ENCODE assay signal across 2 cellular contexts in genomic region chr19:55174425-55175116, GRCh38.
TF ChIP-seq lines count a peak whose summit lies in the region.

No MANE protein-coding gene starts in this region.

TF ChIP-seq in IMR-90, 13 proteins besides CTCF, POLR2A, EP300 and RAD21:
- TF ChIP-seq CHD1 (IDR thresholded peaks at IDR 0.05; ENCODE audit: low read depth, low read length) = no peak

TF ChIP-seq in H1, 55 proteins besides CTCF, POLR2A, EP300 and RAD21:
- TF ChIP-seq GABPA (IDR thresholded peaks at IDR 0.05; ENCODE audit: borderline replicate concordance, insufficient read depth, low read length) = no peak
- TF ChIP-seq BRCA1 (IDR thresholded peaks at IDR 0.05; ENCODE audit: low read depth, low read length) = no peak
- TF ChIP-seq ATF2 (IDR thresholded peaks at IDR 0.05; ENCODE audit: low read length) = no peak
- TF ChIP-seq SRF (IDR thresholded peaks at IDR 0.05; ENCODE audit: low read depth, low read length) = no peak
- TF ChIP-seq CHD2 (IDR thresholded peaks at IDR 0.05; ENCODE audit: low read length) = no peak
- no peak for TF ChIP-seq HDAC2 (IDR thresholded peaks at IDR 0.05; ENCODE audit: borderline replicate concordance in 1 of 2, low read depth in 2 of 2, low read length in 2 of 2)
- TF ChIP-seq SIRT6 (IDR thresholded peaks at IDR 0.05; ENCODE audit: low read length) = no peak
- TF ChIP-seq SAP30 (IDR thresholded peaks at IDR 0.05; ENCODE audit: insufficient read depth, insufficient replicate concordance, low read length) = no peak
- no peak for TF ChIP-seq EGR1 (IDR thresholded peaks at IDR 0.05; ENCODE audit: borderline replicate concordance, low read depth, low read length)
- no peak for TF ChIP-seq TEAD4 (IDR thresholded peaks at IDR 0.05; ENCODE audit: low read depth, low read length)
- no peak for TF ChIP-seq KDM4A (IDR thresholded peaks at IDR 0.05; ENCODE audit: low read depth, low read length, severe bottlenecking)
- TF ChIP-seq POU5F1 (IDR thresholded peaks at IDR 0.05; ENCODE audit: low read depth, low read length) = no peak
- 0 out of 2 replicates have a peak, but pooled peaks have one; percentile 16 for TF ChIP-seq SP1 (IDR thresholded peaks at IDR 0.05; ENCODE audit: low read depth, low read length)
- no peak for TF ChIP-seq POLR2AphosphoS5 (IDR thresholded peaks at IDR 0.05; ENCODE audit: low read depth, low read length)
- no peak for TF ChIP-seq PHF8 (conservative IDR thresholded peaks at IDR 0.05; ENCODE audit: low read depth, low read length)
- TF ChIP-seq, protein P1, sequence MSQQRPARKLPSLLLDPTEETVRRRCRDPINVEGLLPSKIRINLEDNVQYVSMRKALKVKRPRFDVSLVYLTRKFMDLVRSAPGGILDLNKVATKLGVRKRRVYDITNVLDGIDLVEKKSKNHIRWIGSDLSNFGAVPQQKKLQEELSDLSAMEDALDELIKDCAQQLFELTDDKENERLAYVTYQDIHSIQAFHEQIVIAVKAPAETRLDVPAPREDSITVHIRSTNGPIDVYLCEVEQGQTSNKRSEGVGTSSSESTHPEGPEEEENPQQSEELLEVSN (IDR thresholded peaks at IDR 0.05) = peak; percentile 90
- TF ChIP-seq RXRA (IDR thresholded peaks at IDR 0.05; ENCODE audit: insufficient read depth, low read depth, low read length) = no peak
- TF ChIP-seq JUN (IDR thresholded peaks at IDR 0.05; ENCODE audit: low read depth, low read length) = no peak
- no peak for TF ChIP-seq BACH1 (IDR thresholded peaks at IDR 0.05; ENCODE audit: low read length)
- no peak for TF ChIP-seq SUZ12 (IDR thresholded peaks at IDR 0.05; ENCODE audit: low read length)
- TF ChIP-seq ASH2L (IDR thresholded peaks at IDR 0.05; ENCODE audit: low read length) = no peak
- no peak for TF ChIP-seq GTF2F1 (IDR thresholded peaks at IDR 0.05; ENCODE audit: borderline replicate concordance, low read depth, low read length)
- TF ChIP-seq CEBPB (IDR thresholded peaks at IDR 0.05; ENCODE audit: low read depth, low read length) = no peak
- peak; percentile 54; the same call in 1 of the 2 replicates for TF ChIP-seq MAX (IDR thresholded peaks at IDR 0.05)
- TF ChIP-seq RFX5 (IDR thresholded peaks at IDR 0.05; ENCODE audit: borderline replicate concordance, low read depth, low read length) = no peak
